ENCODE assay signal across 28 cellular contexts in genomic region chr4:150987204-150987603, GRCh38.
"Had no signal": no experiment of that assay in that cellular context is flagged by ENCODE, and none has a peak within 500 bp of the region (broad histone marks: within the 10 kb centered on the region; RNA-seq: fewer than 3 reads in every experiment).

No MANE protein-coding gene starts in this region.

- DNase-seq: cortex of kidney; effector memory CD8-positive, alpha-beta T cell; erythroblast; esophagus squamous epithelium; foreskin melanocyte; glutamatergic neuron; left ventricle myocardium superior; lower lobe of right lung; mucosa of descending colon; naive B cell; pancreas; stimulated activated CD4-positive, alpha-beta T cell treated with anti-CD3 and anti-CD28 coated beads, Interleukin-12 subunit alpha, Interleukin-12 subunit beta, amount 100 ng/mL, for 4 hours; stimulated activated CD4-positive, alpha-beta T cell treated with anti-CD3 and anti-CD28 coated beads, Interleukin-1b, Interleukin-23, amount 100 ng/mL, for 48 hours; stimulated activated CD4-positive, alpha-beta T cell treated with anti-CD3 and anti-CD28 coated beads, Interleukin-4, amount 100 ng/mL, for 24 hours; stimulated activated naive CD8-positive, alpha-beta T cell treated with anti-CD3 and anti-CD28 coated beads, Interleukin-15, Interleukin-2, amounts not matched to agents 100 U/mL and 50 U/mL, for 24 hours; substantia nigra; testis; tibial artery; upper lobe of left lung had no signal

- H3K4me2 ChIP-seq: smooth muscle cell had no signal

- H3K27ac Mint-ChIP-seq: natural killer cell treated with Interleukin-12 subunit alpha and Interleukin-12 subunit beta and Interleukin-15 and Interleukin-18, amount 100 ng/mL, for 72 hours had no signal

- H3K9me3 Mint-ChIP-seq: effector memory CD8-positive, alpha-beta T cell; naive B cell; natural killer cell treated with Interleukin-12 subunit alpha and Interleukin-12 subunit beta and Interleukin-15 and Interleukin-18, amount 100 ng/mL, for 72 hours; neural crest cell; stimulated activated effector memory CD8-positive, alpha-beta T cell treated with anti-CD3 and anti-CD28 coated beads, Interleukin-12 subunit alpha, Interleukin-12 subunit beta, amount 100 ng/mL, for 72 hours had no signal

- H3K27me3 ChIP-seq: esophagus squamous epithelium, neutrophil, pancreas, testis, tibial artery, upper lobe of left lung had no signal

- ATAC-seq: effector memory CD8-positive, alpha-beta T cell; left ventricle myocardium superior; lower lobe of right lung; mucosa of descending colon; natural killer cell treated with Interleukin-12 subunit alpha and Interleukin-12 subunit beta and Interleukin-15 and Interleukin-18, amount 100 ng/mL, for 72 hours; pancreas; sciatic nerve; stimulated activated effector memory CD8-positive, alpha-beta T cell treated with anti-CD3 and anti-CD28 coated beads, Interleukin-12 subunit alpha, Interleukin-12 subunit beta, amount 100 ng/mL, for 72 hours; stimulated activated naive CD8-positive, alpha-beta T cell treated with anti-CD3 and anti-CD28 coated beads, Interleukin-15, Interleukin-2, amounts not matched to agents 100 U/mL and 50 U/mL, for 24 hours had no signal

- H3K27ac ChIP-seq: esophagus squamous epithelium, lower lobe of right lung, neutrophil, pancreas, testis, tibial artery, upper lobe of left lung had no signal

- H3K4me3 ChIP-seq: esophagus squamous epithelium, lower lobe of right lung, mucosa of descending colon, pancreas, smooth muscle cell, testis, tibial artery, upper lobe of left lung had no signal

- H3K36me3 ChIP-seq: esophagus squamous epithelium, lower lobe of right lung, neutrophil, pancreas, tibial artery, upper lobe of left lung had no signal

- H3K4me3 Mint-ChIP-seq: effector memory CD8-positive, alpha-beta T cell; naive B cell; natural killer cell treated with Interleukin-12 subunit alpha and Interleukin-12 subunit beta and Interleukin-15 and Interleukin-18, amount 100 ng/mL, for 72 hours; neural crest cell; stimulated activated effector memory CD8-positive, alpha-beta T cell treated with anti-CD3 and anti-CD28 coated beads, Interleukin-12 subunit alpha, Interleukin-12 subunit beta, amount 100 ng/mL, for 72 hours had no signal

- H3K4me1 ChIP-seq: esophagus squamous epithelium, lower lobe of right lung, pancreas, testis, tibial artery, upper lobe of left lung had no signal

- H3K9me3 ChIP-seq: esophagus squamous epithelium, lower lobe of right lung, mucosa of descending colon, neutrophil, pancreas, testis, tibial artery, upper lobe of left lung had no signal

- H3K27me3 Mint-ChIP-seq: effector memory CD8-positive, alpha-beta T cell; naive B cell; natural killer cell treated with Interleukin-12 subunit alpha and Interleukin-12 subunit beta and Interleukin-15 and Interleukin-18, amount 100 ng/mL, for 72 hours had no signal

- FAIRE-seq: endometrium, keratinocyte, pancreas, urothelium cell line had no signal

- H3K4me1 Mint-ChIP-seq: neural crest cell had no signal

- H3K36me3 Mint-ChIP-seq: natural killer cell treated with Interleukin-12 subunit alpha and Interleukin-12 subunit beta and Interleukin-15 and Interleukin-18, amount 100 ng/mL, for 72 hours had no signal
